In the genomic region with DNA sequence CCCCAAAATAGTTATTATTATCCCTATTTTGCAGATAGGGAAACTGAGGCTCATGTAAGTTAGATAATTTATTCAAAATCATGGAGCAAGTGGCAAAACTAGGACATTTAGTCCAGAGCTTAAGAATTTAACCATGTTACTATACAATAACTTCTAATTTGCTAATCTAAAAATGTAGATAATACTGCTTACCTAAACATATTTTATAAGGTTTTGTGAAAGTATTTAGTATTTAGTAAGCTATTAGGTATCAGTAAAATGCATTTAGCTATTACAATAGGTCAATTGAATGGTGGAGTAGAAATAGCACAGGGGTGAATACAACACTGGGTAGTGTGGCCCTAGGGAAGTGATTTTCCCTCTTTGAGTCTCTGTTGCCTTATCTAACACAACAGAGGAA, we compare ENCODE assay signal across 7 cellular contexts.
"Had no signal": no experiment of that assay in that cellular context is flagged by ENCODE, and none has a peak within 500 bp of the region (broad histone marks: within the 10 kb centered on the region; RNA-seq: fewer than 3 reads in every experiment).

No MANE protein-coding gene starts in this region.

- FAIRE-seq: HTR-8/SVneo had no signal

- H3K9ac ChIP-seq: KMS-11 had no signal

- DNase-seq: Karpas-422, Kasumi-1, KBM-7, KG1 had no signal

- H3K4me2 ChIP-seq: KMS-11 had no signal

- H3K27ac ChIP-seq: HL-60, KMS-11 had no signal
